Comparison of ENCODE assay signal across 8 cellular contexts in genomic region chr4:8117278-8117682, GRCh38. TPM values are rescaled to one million over a fixed set of nuclear protein-coding genes. Genes with fewer than 3 reads are reported as not detected.
DNase-seq lines count a peak whose midpoint lies in the region; ATAC-seq and TF ChIP-seq lines count a peak whose summit lies in the region.

No MANE protein-coding gene starts in this region.

- H3K27me3 ChIP-seq in heart right ventricle = no peaks in the 10 kb centered on the region

- H3K9me3 ChIP-seq in heart right ventricle = no peaks in the 10 kb centered on the region

- no peak overlapping the region for H3K4me3 ChIP-seq in heart right ventricle

- DNase-seq in EL = peak; percentile 32
- peak; percentile 79 for DNase-seq in activated CD4-positive, alpha-beta T cell treated with anti-CD3 and anti-CD28 coated beads for 48 hours
- peak; percentile 41 to 59 for DNase-seq in heart right ventricle
- DNase-seq in stimulated activated CD8-positive, alpha-beta memory T cell treated with anti-CD3 and anti-CD28 coated beads, Interleukin-15, amount 100 ng/mL, for 48 hours (ENCODE audit: low read depth in 2 of 2) = peak; percentile 11 to 38
- no peak for DNase-seq in GM10266 (ENCODE audit: extremely low spot score)
- DNase-seq in T-helper 9 cell = no peak

- intact Hi-C loops in heart right ventricle (cut with DNase I) = no loop called here

- peak overlapping the region in 3 of 10 donors; percentile 7 to 60 (median 51) for H3K27ac ChIP-seq in heart right ventricle

- TF ChIP-seq CTCF in heart right ventricle (IDR thresholded peaks at IDR 0.05) (no peak), GM10266 (IDR thresholded peaks at IDR 0.05; ENCODE audit: control insufficient read depth, insufficient read depth, low read depth, missing control alignments) (no peak)

- ATAC-seq in HG03095 (IDR thresholded peaks at IDR 0.05; ENCODE audit: unreplicated experiment) (peak; percentile 63), heart right ventricle (peak; percentile 17 to 65 (median 49)), GM18907 (IDR thresholded peaks at IDR 0.05; ENCODE audit: unreplicated experiment) (no peak)

- WGBS in heart right ventricle, 2 donors = 55 to 58% methylated on average over 4 of the region's 4 CpGs

- no peaks in the 10 kb centered on the region for H3K36me3 ChIP-seq in heart right ventricle

- peaks cover 4 to 39% (median 24%) of the 10 kb centered on the region in 9 donors for H3K4me1 ChIP-seq in heart right ventricle

RNA-seq across cellular contexts. Expression of gene ABLIM2, which starts 41.3 kb away (rescaled TPM):
- total RNA-seq in heart right ventricle = 10 to 100 TPM; 11.6 to 27.8 (median 17.7) TPM
- polyA plus RNA-seq in heart right ventricle = 1 to 10 TPM; 7.2 to 9.1 TPM

Comparison
In these comparisons a context has a peak if more than half of its experiments do, and no peak if none do; other contexts are left out.
1. DNase-seq: peak in EL (single experiment), activated CD4-positive, alpha-beta T cell treated with anti-CD3 and anti-CD28 coated beads for 48 hours (single experiment), heart right ventricle (2 of 2) and stimulated activated CD8-positive, alpha-beta memory T cell treated with anti-CD3 and anti-CD28 coated beads, Interleukin-15, amount 100 ng/mL, for 48 hours (2 of 2); none in GM10266 (single experiment) and T-helper 9 cell (single experiment).